8 cellular contexts compared by ENCODE assay signal in the genomic region with DNA sequence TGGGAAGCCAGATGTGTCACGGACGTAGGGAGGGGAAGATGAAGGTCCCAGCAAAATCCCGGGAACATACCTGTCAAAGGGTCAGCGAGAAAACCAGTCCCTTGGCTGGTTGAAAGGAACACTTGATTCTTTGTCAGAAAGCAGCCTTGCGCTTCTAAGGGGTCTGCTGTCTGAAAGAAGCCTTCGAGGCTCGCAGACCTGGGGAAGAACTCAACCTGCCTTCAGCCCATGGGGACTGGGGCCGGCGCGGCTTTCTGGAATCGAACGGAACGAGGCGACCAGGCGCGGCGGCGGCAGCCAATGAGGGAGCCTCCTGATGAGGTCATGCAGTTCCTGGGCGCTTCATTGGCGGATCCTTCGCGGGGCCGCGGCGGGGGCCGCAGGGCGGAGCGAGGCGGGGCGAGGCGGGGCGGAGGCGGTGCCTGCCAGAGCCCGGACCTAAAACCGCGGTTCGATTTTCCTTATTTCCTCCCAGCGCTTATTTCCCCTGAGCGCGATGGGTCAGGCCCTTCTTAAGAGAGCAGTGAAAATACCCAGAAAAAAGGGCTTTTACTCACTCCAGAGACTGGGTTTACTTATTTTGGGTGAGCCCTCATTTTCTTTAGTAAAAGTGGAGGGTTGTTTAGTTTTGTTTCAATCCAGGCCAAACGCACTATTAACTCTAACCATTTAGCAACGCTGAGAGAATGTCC.
DNase-seq lines count a peak whose midpoint lies in the region; ATAC-seq, FAIRE-seq and TF ChIP-seq lines count a peak whose summit lies in the region.

No MANE protein-coding gene starts in this region.

- TF ChIP-seq CTCF in GM13977 (IDR thresholded peaks at IDR 0.05; ENCODE audit: extremely low read depth, insufficient read depth, missing control alignments) (no peak), astrocyte of the cerebellum (IDR thresholded peaks at IDR 0.05; ENCODE audit: low read depth, low read length, missing control alignments) (no peak)

- in situ Hi-C loops in GM13977 (cut with MboI; ENCODE audit: low pct_unique_long_range_greater_than_20kb, low sequenced_read_pairs, unreplicated experiment) (no loop called here), astrocyte of the cerebellum (cut with HindIII; ENCODE audit: low sequenced_read_pairs) (no loop called here)

- FAIRE-seq in urothelium cell line (lab: Jason Lieb, UNC) = no peak

- peak overlapping the region; percentile 25 for H3K4me3 ChIP-seq in astrocyte of the cerebellum (ENCODE audit: low read depth, low read length)

- ATAC-seq in HG02870 (IDR thresholded peaks at IDR 0.05; ENCODE audit: unreplicated experiment) = peak; percentile 99

- DNase-seq in GM13977 (ENCODE audit: low spot score) (peak; percentile 95), NCI-H1436 treated with DMSO at 0.1 percent for 48 hours (lab: John Stamatoyannopoulos, UW) (peak; percentile 53), T-helper 22 cell (ENCODE audit: low read depth) (peak; percentile 81), astrocyte of the cerebellum (ENCODE audit: low read depth) (peak; percentile 55), hepatic stellate cell (ENCODE audit: low spot score) (peak; percentile 99), putamen (ENCODE audit: low spot score) (peak; percentile 93), urothelium cell line (ENCODE audit: low spot score) (peak; percentile 95)

Comparison
In these comparisons a context has a peak if more than half of its experiments do, and no peak if none do; other contexts are left out.
1. Peak in every context shown above with its lines: DNase-seq, ATAC-seq and H3K4me3 ChIP-seq.